23 cellular contexts compared by ENCODE assay signal in the genomic region with DNA sequence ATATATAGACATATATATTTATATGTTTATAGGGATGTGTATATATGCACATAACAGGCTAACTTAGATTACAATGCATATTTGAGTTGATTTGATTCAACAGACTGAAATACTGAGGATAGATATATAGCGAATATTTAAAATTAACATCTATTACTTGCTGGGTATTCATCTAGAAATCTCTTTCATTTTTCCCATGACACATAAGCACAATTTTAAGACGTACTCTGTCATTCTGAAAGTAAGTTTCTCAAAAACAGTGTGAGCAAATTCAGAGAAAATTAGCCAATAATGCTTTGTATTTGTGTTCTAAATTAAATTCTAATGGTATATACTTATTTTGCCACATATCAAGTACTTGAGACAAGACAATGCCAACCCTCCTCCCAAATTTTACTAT.
DNase-seq lines count a peak whose midpoint lies in the region; ATAC-seq, FAIRE-seq and TF ChIP-seq lines count a peak whose summit lies in the region.
"Had no signal": no experiment of that assay in that cellular context is flagged by ENCODE, and none has a peak within 500 bp of the region (broad histone marks: within the 10 kb centered on the region; RNA-seq: fewer than 3 reads in every experiment).

No MANE protein-coding gene starts in this region.

- TF ChIP-seq POLR2A in GM12892 (IDR thresholded peaks at IDR 0.05; ENCODE audit: low read depth, low read length) = no peak

- no peak for DNase-seq in GM12892 (ENCODE audit: insufficient read length)
- DNase-seq in SHP77 (lab: John Stamatoyannopoulos, UW) = no peak
- no peak for DNase-seq in GM20000 (ENCODE audit: low spot score)
- DNase-seq: C1 segment of cervical spinal cord; GDM1; Kasumi-1; MM.1S; NCI-H1105 treated with DMSO at 0.1 percent for 48 hours; NCI-H1694 treated with DMSO at 0.1 percent for 48 hours; NCI-H226; NCI-H526 treated with DMSO at 0.1 percent for 48 hours; NK-92 treated with Interleukin-12 subunit alpha and Interleukin-12 subunit beta, amount 100 ng/mL, for 24 hours; PC-3; SJCRH30 had no signal

- ATAC-seq in GM18861 (IDR thresholded peaks at IDR 0.05; ENCODE audit: unreplicated experiment) = peak; percentile 43
- ATAC-seq in GM21529 (IDR thresholded peaks at IDR 0.05; ENCODE audit: unreplicated experiment) = peak; percentile 48
- peak; percentile 40 for ATAC-seq in HG03159 (IDR thresholded peaks at IDR 0.05; ENCODE audit: unreplicated experiment)
- ATAC-seq in HG03575 (IDR thresholded peaks at IDR 0.05; ENCODE audit: extremely low read depth, insufficient number of reproducible peaks, low FRiP score, unreplicated experiment) = peak; percentile 46
- no peak for ATAC-seq in HG03571 (IDR thresholded peaks at IDR 0.05; ENCODE audit: unreplicated experiment)
- ATAC-seq: GM23338, PC-3 had no signal

- TF ChIP-seq CTCF in GM20000 (IDR thresholded peaks at IDR 0.05; ENCODE audit: extremely low read depth, missing control alignments) = no peak

- no peak for FAIRE-seq in GM12892 (lab: Jason Lieb, UNC)
- FAIRE-seq: GM12891, HTR-8/SVneo, TTC549 had no signal
